Comparison of ENCODE assay signal across 8 cellular contexts in genomic region chr16:2156849-2157224, GRCh38. TPM values are rescaled to one million over a fixed set of nuclear protein-coding genes. Genes with fewer than 3 reads are reported as not detected.
DNase-seq lines count a peak whose midpoint lies in the region; ATAC-seq and TF ChIP-seq lines count a peak whose summit lies in the region.
"Had no signal": no experiment of that assay in that cellular context is flagged by ENCODE, and none has a peak within 500 bp of the region (broad histone marks: within the 10 kb centered on the region; RNA-seq: fewer than 3 reads in every experiment).

No MANE protein-coding gene starts in this region.

- DNase-seq in activated B cell treated with CpG ODN at 0.5 μM for 24 hours (no peak), foreskin fibroblast (no peak), spleen (no peak), NCI-H146 (lab: John Stamatoyannopoulos, UW) (no peak)

- H3K27me3 ChIP-seq in spleen (replicated peaks in 1 of 7): no peaks in the 10 kb centered on the region
- H3K27me3 ChIP-seq: foreskin keratinocyte had no signal

- H3K27ac ChIP-seq in HEK293 (ENCODE audit: extremely low read depth, low read depth, low read length): no peak overlapping the region
- peak overlapping the region in 5 of 8 donors; percentile 80 to 95 (median 92) for H3K27ac ChIP-seq in spleen

- ATAC-seq in activated B cell treated with CpG ODN at 0.5 μM for 24 hours (ENCODE audit: low read depth): no peak
- ATAC-seq in HG03469 (IDR thresholded peaks at IDR 0.05; ENCODE audit: unreplicated experiment): no peak
- ATAC-seq in HG03378 (IDR thresholded peaks at IDR 0.05; ENCODE audit: unreplicated experiment): no peak

- intact Hi-C loops in activated B cell treated with CpG ODN at 0.5 μM for 24 hours (cut with micrococcal nuclease): no loop called here
- intact Hi-C loops in spleen (cut with DNase I; ENCODE audit: low total_unique reads): no loop called here

- H3K4me1 ChIP-seq in HEK293 (ENCODE audit: control insufficient read depth, insufficient read depth, low read length): no peaks in the 10 kb centered on the region
- H3K4me1 ChIP-seq in spleen: peaks cover 46 to 92% (median 81%) of the 10 kb centered on the region in 6 donors

- no peak for TF ChIP-seq CTCF in HEK293 (tag by site-specific recombination; IDR thresholded peaks at IDR 0.05)
- no peak for TF ChIP-seq CTCF in activated B cell treated with CpG ODN at 0.5 μM for 24 hours (IDR thresholded peaks at IDR 0.05)
- TF ChIP-seq CTCF in foreskin fibroblast (IDR thresholded peaks at IDR 0.05; ENCODE audit: low read depth, low read length): no peak
- no peak for TF ChIP-seq CTCF in spleen (IDR thresholded peaks at IDR 0.05 in 8 of 11, conservative IDR thresholded peaks at IDR 0.05 in 3 of 11)

- peaks cover 36% of the 10 kb centered on the region for H3K36me3 Mint-ChIP-seq in activated B cell treated with CpG ODN at 0.5 μM for 24 hours (ENCODE audit: low read depth)

- H3K36me3 ChIP-seq in HEK293 (ENCODE audit: control insufficient read depth in 2 of 2, insufficient read depth in 1 of 2, low read length in 2 of 2) (peaks cover 0 to 34% of the 10 kb centered on the region in 2 experiments; a peak in 2 of 3 replicates), spleen (peaks cover 0 to 39% (median 1%) of the 10 kb centered on the region in 6 donors)

- H3K4me3 Mint-ChIP-seq in activated B cell treated with CpG ODN at 0.5 μM for 24 hours: peak overlapping the region; percentile 95

- 59 to 81% (median 70%) methylated on average over 4 to 5 of the region's 5 CpGs for WGBS in spleen, 5 donors

- no peak for TF ChIP-seq POLR2A in spleen (IDR thresholded peaks at IDR 0.05)

- H3K27me3 Mint-ChIP-seq in activated B cell treated with CpG ODN at 0.5 μM for 24 hours: no peaks in the 10 kb centered on the region

- CTCF ChIA-PET in HEK293 (lab: Yijun Ruan, JAX) (interaction anchor here (1.8 kb wide), 1 partner anchor 38 kb away, joined by 7 read pairs; no protein-coding TSS in a partner anchor), activated B cell treated with CpG ODN at 0.5 μM for 24 hours (lab: Charles Lee) (interaction anchor here (2.8 kb wide), 1 partner anchor 94 kb away, joined by 10 read pairs; the partner anchor contains the start of gene ECI1)

- H3K9me3 Mint-ChIP-seq in activated B cell treated with CpG ODN at 0.5 μM for 24 hours: no peaks in the 10 kb centered on the region

- POLR2A ChIA-PET in HEK293 (lab: Yijun Ruan, JAX) (no interaction called here), activated B cell treated with CpG ODN at 0.5 μM for 24 hours (lab: Charles Lee) (interaction anchor here (0.7 to 3.4 kb wide), 7 partner anchors 11 to 318 kb away, joined by 3 to 46 read pairs (median 6); partner anchors contain the start of genes RPS2 and TBC1D24)

- H3K4me1 Mint-ChIP-seq in activated B cell treated with CpG ODN at 0.5 μM for 24 hours: peaks cover 71% of the 10 kb centered on the region

- H3K4me3 ChIP-seq in HEK293 (ENCODE audit: low read depth, low read length): peak overlapping the region; percentile 19
- H3K4me3 ChIP-seq in foreskin fibroblast (ENCODE audit: low read depth in 1 of 2, low read length in 2 of 2): peak overlapping the region; percentile 89 to 97
- peak overlapping the region in 5 of 8 donors; percentile 71 to 91 (median 81) for H3K4me3 ChIP-seq in spleen

- H3K27ac Mint-ChIP-seq in activated B cell treated with CpG ODN at 0.5 μM for 24 hours: no peak overlapping the region

- H3K9me3 ChIP-seq in HEK293 (ENCODE audit: control insufficient read depth, insufficient read depth, low read depth, low read length) (no peaks in the 10 kb centered on the region), spleen (no peaks in the 10 kb centered on the region)

TF ChIP-seq in HEK293, 187 proteins besides CTCF, POLR2A, EP300 and RAD21:
- TF ChIP-seq ZNF529 (tag by site-specific recombination; IDR thresholded peaks at IDR 0.05; ENCODE audit: insufficient replicate concordance): no peak
- TF ChIP-seq ZNF223 (tag by site-specific recombination; IDR thresholded peaks at IDR 0.05): no peak
- no peak for TF ChIP-seq ZFP41 (tag by site-specific recombination; IDR thresholded peaks at IDR 0.05; ENCODE audit: borderline replicate concordance)
- no peak for TF ChIP-seq ZNF654 (tag by site-specific recombination; IDR thresholded peaks at IDR 0.05; ENCODE audit: low read depth)
- no peak for TF ChIP-seq SALL2 (tag by site-specific recombination; IDR thresholded peaks at IDR 0.05; ENCODE audit: borderline replicate concordance)
- TF ChIP-seq ZNF624 (tag by site-specific recombination; IDR thresholded peaks at IDR 0.05): no peak
- no peak for TF ChIP-seq OVOL3 (tag by site-specific recombination; IDR thresholded peaks at IDR 0.05)
- TF ChIP-seq KLF1 (tag by site-specific recombination; IDR thresholded peaks at IDR 0.05): no peak
- no peak for TF ChIP-seq ZNF311 (tag by site-specific recombination; IDR thresholded peaks at IDR 0.05; ENCODE audit: borderline replicate concordance)
- no peak for TF ChIP-seq TRIM28 (IDR thresholded peaks at IDR 0.05; ENCODE audit: borderline replicate concordance, low read length)
- TF ChIP-seq ZNF169 (tag by site-specific recombination; IDR thresholded peaks at IDR 0.05): no peak
- TF ChIP-seq ZNF626 (tag by site-specific recombination; IDR thresholded peaks at IDR 0.05): no peak
- no peak for TF ChIP-seq SP2 (tag by site-specific recombination; IDR thresholded peaks at IDR 0.05)
- no peak for TF ChIP-seq KLF9 (tag by site-specific recombination; IDR thresholded peaks at IDR 0.05; ENCODE audit: low read depth)
- TF ChIP-seq HOXA7 (CRISPR knock-in tag; IDR thresholded peaks at IDR 0.05; ENCODE audit: borderline replicate concordance): no peak

RNA-seq across cellular contexts. Expression of gene TRAF7, which starts 1.3 kb away (rescaled TPM):
- total RNA-seq in activated B cell treated with CpG ODN at 0.5 μM for 24 hours: 72.7 and 78.1 TPM in 2 replicates
- total RNA-seq in spleen: 10 to 100 TPM; 41.5 to 63.9 (median 50.9) TPM
- polyA plus RNA-seq in spleen: 10 to 100 TPM; 22.0 to 37.6 (median 23.3) TPM

RNA-seq across cellular contexts. Expression of gene RAB26, which starts 8.4 kb away (rescaled TPM):
- total RNA-seq in activated B cell treated with CpG ODN at 0.5 μM for 24 hours: 0.61 TPM in 1 of 2 replicates, not detected in the other
- total RNA-seq in spleen: 1 to 10 TPM in 4 of 7 donors, under 1 TPM in 2, not detected in 1; 0.26 to 7.9 (median 1.2) TPM
- polyA plus RNA-seq in spleen: 1 to 10 TPM in 2 of 3 donors, under 1 TPM in 1; 0.91 to 1.5 (median 1.4) TPM

RNA-seq across cellular contexts. Expression of gene PKD1, which starts 21.1 kb away (rescaled TPM):
- total RNA-seq in activated B cell treated with CpG ODN at 0.5 μM for 24 hours (58.6 and 84.2 TPM in 2 replicates), spleen (100 to 1,000 TPM in 2 of 7 donors, 10 to 100 TPM in 5; 64.0 to 124 (median 95.3) TPM)
- polyA plus RNA-seq in spleen: 10 to 100 TPM; 14.0 to 60.9 (median 18.5) TPM

RNA-seq across cellular contexts. Expression of gene CASKIN1, which starts 39.6 kb away (rescaled TPM):
- total RNA-seq in activated B cell treated with CpG ODN at 0.5 μM for 24 hours (not detected in 2 replicates), spleen (not detected)
- polyA plus RNA-seq in spleen: under 1 TPM; 0.24 to 0.32 (median 0.30) TPM

RNA-seq across cellular contexts. Expression of gene MLST8, which starts 48.4 kb away (rescaled TPM):
- total RNA-seq in activated B cell treated with CpG ODN at 0.5 μM for 24 hours (35.7 and 38.7 TPM in 2 replicates), spleen (10 to 100 TPM; 25.0 to 50.0 (median 30.4) TPM)
- 10 to 100 TPM; 40.6 to 61.7 (median 51.3) TPM for polyA plus RNA-seq in spleen

Comparison
In these comparisons a context has a peak if more than half of its experiments do, and no peak if none do; other contexts are left out.
1. H3K4me3 ChIP-seq: peak in every context shown above with its lines; median percentile 93 in foreskin fibroblast; 81 in spleen; 19 in HEK293.